32 cellular contexts compared by ENCODE assay signal in genomic region chr1:241061062-241061461, GRCh38.
"Had no signal": no experiment of that assay in that cellular context is flagged by ENCODE, and none has a peak within 500 bp of the region (broad histone marks: within the 10 kb centered on the region; RNA-seq: fewer than 3 reads in every experiment).

No MANE protein-coding gene starts in this region.

- H3K27me3 Mint-ChIP-seq: activated B cell treated with CpG ODN at 0.5 μM for 24 hours; activated CD8-positive, alpha-beta T cell treated with anti-CD3 and anti-CD28 coated beads for 36 hours; activated naive CD4-positive, alpha-beta T cell treated with anti-CD3 and anti-CD28 coated beads, Interleukin-2, amount 50 U/mL, for 24 hours; activated naive CD8-positive, alpha-beta T cell treated with anti-CD3 and anti-CD28 coated beads for 36 hours; activated naive CD8-positive, alpha-beta T cell treated with anti-CD3 and anti-CD28 coated beads, Interleukin-2, amount 50 U/mL, for 24 hours; activated T-helper 17 cell treated with anti-CD3 and anti-CD28 coated beads, Interleukin-2, amount 50 U/mL, for 72 hours; central memory CD8-positive, alpha-beta T cell; effector memory CD8-positive, alpha-beta T cell; T-helper 17 cell had no signal

- H3K9me3 ChIP-seq: esophagus squamous epithelium had no signal

- DNase-seq: activated B cell treated with CpG ODN at 0.5 μM for 24 hours; activated CD4-positive, alpha-beta T cell treated with anti-CD3 and anti-CD28 coated beads for 48 hours; activated CD4-positive, alpha-beta T cell treated with anti-CD3 and anti-CD28 coated beads, Interleukin-2, amount 50 U/mL, for 1 hour; activated CD4-positive, alpha-beta T cell treated with anti-CD3 and anti-CD28 coated beads, Interleukin-2, amount 50 U/mL, for 48 hours; activated CD8-positive, alpha-beta memory T cell treated with anti-CD3 and anti-CD28 coated beads for 24 hours; activated CD8-positive, alpha-beta T cell treated with anti-CD3 and anti-CD28 coated beads for 36 hours; activated effector memory CD4-positive, alpha-beta T cell treated with anti-CD3 and anti-CD28 coated beads, Interleukin-2, amount 50 U/mL, for 16 hours; activated naive CD4-positive, alpha-beta T cell treated with anti-CD3 and anti-CD28 coated beads for 36 hours; activated naive CD8-positive, alpha-beta T cell treated with anti-CD3 and anti-CD28 coated beads for 36 hours; activated naive CD8-positive, alpha-beta T cell treated with anti-CD3 and anti-CD28 coated beads, Interleukin-2, amount 50 U/mL, for 24 hours; activated T-cell treated with anti-CD3 and anti-CD28 coated beads, Interleukin-2, amount 50 U/mL, for 4 hours; brain microvascular endothelial cell; dermis blood vessel endothelial cell; effector CD4-positive, alpha-beta T cell; effector memory CD8-positive, alpha-beta T cell; esophagus squamous epithelium; foreskin fibroblast; head of caudate nucleus; T-helper 1 cell; T-helper 17 cell; T1000; WERI-Rb-1 had no signal

- H3K4me3 ChIP-seq: coronary artery, esophagus squamous epithelium had no signal

- H3K4me3 Mint-ChIP-seq: activated B cell treated with CpG ODN at 0.5 μM for 24 hours; activated CD8-positive, alpha-beta T cell treated with anti-CD3 and anti-CD28 coated beads for 36 hours; activated naive CD4-positive, alpha-beta T cell treated with anti-CD3 and anti-CD28 coated beads for 36 hours; activated naive CD4-positive, alpha-beta T cell treated with anti-CD3 and anti-CD28 coated beads, Interleukin-2, amount 50 U/mL, for 24 hours; activated naive CD8-positive, alpha-beta T cell treated with anti-CD3 and anti-CD28 coated beads for 36 hours; activated naive CD8-positive, alpha-beta T cell treated with anti-CD3 and anti-CD28 coated beads, Interleukin-2, amount 50 U/mL, for 24 hours; activated T-cell treated with anti-CD3 and anti-CD28 coated beads, Interleukin-2, amount 50 U/mL, for 4 hours; activated T-helper 17 cell treated with anti-CD3 and anti-CD28 coated beads, Interleukin-2, amount 50 U/mL, for 72 hours; central memory CD8-positive, alpha-beta T cell; effector memory CD8-positive, alpha-beta T cell; T-helper 17 cell; T-helper 2 cell treated with Interferon-gamma antibody and Interleukin-4, amounts not matched to agents 5 μg/mL and 100 μg/mL, for 36 hours had no signal

- H3K4me1 ChIP-seq: esophagus squamous epithelium had no signal

- FAIRE-seq: astrocyte, bronchial epithelial cell, frontal cortex had no signal

- H3K4me1 Mint-ChIP-seq: activated B cell treated with CpG ODN at 0.5 μM for 24 hours; activated naive CD4-positive, alpha-beta T cell treated with anti-CD3 and anti-CD28 coated beads, Interleukin-2, amount 50 U/mL, for 24 hours; activated naive CD8-positive, alpha-beta T cell treated with anti-CD3 and anti-CD28 coated beads for 36 hours; activated naive CD8-positive, alpha-beta T cell treated with anti-CD3 and anti-CD28 coated beads, Interleukin-2, amount 50 U/mL, for 24 hours; activated T-helper 17 cell treated with anti-CD3 and anti-CD28 coated beads, Interleukin-2, amount 50 U/mL, for 72 hours; central memory CD8-positive, alpha-beta T cell; T-helper 17 cell had no signal

- H3K9me3 Mint-ChIP-seq: activated B cell treated with CpG ODN at 0.5 μM for 24 hours; activated naive CD4-positive, alpha-beta T cell treated with anti-CD3 and anti-CD28 coated beads for 36 hours; activated naive CD4-positive, alpha-beta T cell treated with anti-CD3 and anti-CD28 coated beads, Interleukin-2, amount 50 U/mL, for 24 hours; activated naive CD8-positive, alpha-beta T cell treated with anti-CD3 and anti-CD28 coated beads for 36 hours; activated naive CD8-positive, alpha-beta T cell treated with anti-CD3 and anti-CD28 coated beads, Interleukin-2, amount 50 U/mL, for 24 hours; T-helper 2 cell treated with Interferon-gamma antibody and Interleukin-4, amounts not matched to agents 5 μg/mL and 100 μg/mL, for 36 hours had no signal

- H3K27me3 ChIP-seq: brain microvascular endothelial cell, esophagus squamous epithelium had no signal

- ATAC-seq: activated CD4-positive, CD25-positive, alpha-beta regulatory T cell treated with anti-CD3 and anti-CD28 coated beads, Interleukin-2, amount 50 U/mL, for 24 hours; activated CD8-positive, alpha-beta T cell treated with anti-CD3 and anti-CD28 coated beads for 36 hours; activated naive CD8-positive, alpha-beta T cell treated with anti-CD3 and anti-CD28 coated beads, Interleukin-2, amount 50 U/mL, for 24 hours; activated T-cell treated with anti-CD3 and anti-CD28 coated beads, Interleukin-2, amount 50 U/mL, for 4 hours; activated T-helper 17 cell treated with anti-CD3 and anti-CD28 coated beads, Interleukin-2, amount 50 U/mL, for 72 hours; effector memory CD8-positive, alpha-beta T cell; T-helper 17 cell had no signal

- H3K36me3 ChIP-seq: brain microvascular endothelial cell, esophagus squamous epithelium, WERI-Rb-1 had no signal

- H3K27ac Mint-ChIP-seq: activated B cell treated with CpG ODN at 0.5 μM for 24 hours; activated CD8-positive, alpha-beta T cell treated with anti-CD3 and anti-CD28 coated beads for 36 hours; activated naive CD4-positive, alpha-beta T cell treated with anti-CD3 and anti-CD28 coated beads for 36 hours; activated naive CD4-positive, alpha-beta T cell treated with anti-CD3 and anti-CD28 coated beads, Interleukin-2, amount 50 U/mL, for 24 hours; activated naive CD8-positive, alpha-beta T cell treated with anti-CD3 and anti-CD28 coated beads for 36 hours; activated naive CD8-positive, alpha-beta T cell treated with anti-CD3 and anti-CD28 coated beads, Interleukin-2, amount 50 U/mL, for 24 hours; activated T-helper 17 cell treated with anti-CD3 and anti-CD28 coated beads, Interleukin-2, amount 50 U/mL, for 72 hours; effector memory CD8-positive, alpha-beta T cell; T-helper 17 cell; T-helper 2 cell treated with Interferon-gamma antibody and Interleukin-4, amounts not matched to agents 5 μg/mL and 100 μg/mL, for 36 hours had no signal

- H3K27ac ChIP-seq: brain microvascular endothelial cell, coronary artery, epithelial cell of prostate, esophagus squamous epithelium, WERI-Rb-1 had no signal

- H3K36me3 Mint-ChIP-seq: activated naive CD4-positive, alpha-beta T cell treated with anti-CD3 and anti-CD28 coated beads, Interleukin-2, amount 50 U/mL, for 24 hours; activated naive CD8-positive, alpha-beta T cell treated with anti-CD3 and anti-CD28 coated beads for 36 hours had no signal
